Comparison of ENCODE assay signal across 26 cellular contexts in genomic region chr2:189249171-189249570, GRCh38.
A peak's percentile ranks its signal among the peaks of the same experiment; 100 is the strongest.
DNase-seq lines count a peak whose midpoint lies in the region; ATAC-seq and TF ChIP-seq lines count a peak whose summit lies in the region.
"Had no signal": no experiment of that assay in that cellular context is flagged by ENCODE, and none has a peak within 500 bp of the region (broad histone marks: within the 10 kb centered on the region; RNA-seq: fewer than 3 reads in every experiment).

No MANE protein-coding gene starts in this region.

- TF ChIP-seq CTCF in AG04450 (IDR thresholded peaks at IDR 0.05; ENCODE audit: low read depth, low read length) (no peak), HFFc6 (IDR thresholded peaks at IDR 0.05) (no peak), astrocyte of the cerebellum (IDR thresholded peaks at IDR 0.05; ENCODE audit: low read depth, low read length, missing control alignments) (no peak), fibroblast of pulmonary artery (IDR thresholded peaks at IDR 0.05; ENCODE audit: low read length, missing control alignments) (no peak), smooth muscle cell (IDR thresholded peaks at IDR 0.05; ENCODE audit: borderline replicate concordance, insufficient read depth, poor library complexity, severe bottlenecking) (no peak), osteocyte (IDR thresholded peaks at IDR 0.05) (no peak)

- H3K36me3 ChIP-seq in smooth muscle cell (ENCODE audit: low read depth): no peaks in the 10 kb centered on the region
- H3K36me3 ChIP-seq: BLaER1 treated with 17β-estradiol and CSF1 and Interleukin-3, amounts not matched to agents 10 nM and 100 nM; left ventricle myocardium inferior; right atrium auricular region; uterus had no signal

- peaks cover 9% of the 10 kb centered on the region for H3K36me3 Mint-ChIP-seq in HFFc6 (ENCODE audit: low read depth)
- H3K36me3 Mint-ChIP-seq in osteocyte (ENCODE audit: unreplicated experiment): peaks cover 2% of the 10 kb centered on the region
- H3K36me3 Mint-ChIP-seq: activated naive CD4-positive, alpha-beta T cell treated with anti-CD3 and anti-CD28 coated beads, Interleukin-2, amount 10 ng/mL, durations not matched to agents 7 days and 5 days; natural killer cell had no signal

- peaks cover 8% of the 10 kb centered on the region for H3K9me3 Mint-ChIP-seq in HFFc6
- peaks cover 13% of the 10 kb centered on the region for H3K9me3 Mint-ChIP-seq in osteocyte (ENCODE audit: unreplicated experiment)

- no peak overlapping the region for H3K9ac ChIP-seq in smooth muscle cell (ENCODE audit: low read depth)
- H3K9ac ChIP-seq: BLaER1 treated with 17β-estradiol and CSF1 and Interleukin-3, amounts not matched to agents 10 nM and 100 nM had no signal

- H3K27ac Mint-ChIP-seq in HFFc6 (no peak overlapping the region), osteocyte (ENCODE audit: unreplicated experiment) (no peak overlapping the region)
- H3K27ac Mint-ChIP-seq: activated naive CD4-positive, alpha-beta T cell treated with anti-CD3 and anti-CD28 coated beads, Interleukin-2, amount 10 ng/mL, durations not matched to agents 7 days and 5 days; activated T-helper 1 cell treated with anti-CD3 and anti-CD28 coated beads, Interleukin-12 subunit alpha, Interleukin-12 subunit beta, Interleukin-2, Interleukin-4 antibody, amounts not matched to agents 30 ng/mL and 10 ng/mL and 1 ng/mL, durations not matched to agents 14 hours and 24 hours and 36 hours; natural killer cell had no signal

- H3K27me3 ChIP-seq in AG04450 (ENCODE audit: control insufficient read depth, insufficient read depth, low read length) (no peaks in the 10 kb centered on the region), smooth muscle cell (ENCODE audit: low read depth) (no peaks in the 10 kb centered on the region)
- H3K27me3 ChIP-seq: BLaER1 treated with 17β-estradiol and CSF1 and Interleukin-3, amounts not matched to agents 10 nM and 100 nM; right atrium auricular region; testis; uterus had no signal

- H3K4me3 ChIP-seq in AG04450 (ENCODE audit: low read depth, low read length): no peak overlapping the region
- H3K4me3 ChIP-seq in astrocyte of the cerebellum (ENCODE audit: low read depth, low read length): no peak overlapping the region
- H3K4me3 ChIP-seq in fibroblast of pulmonary artery (replicated peaks; ENCODE audit: low read depth, low read length): no peak overlapping the region
- no peak overlapping the region for H3K4me3 ChIP-seq in smooth muscle cell
- H3K4me3 ChIP-seq: BLaER1 treated with 17β-estradiol and CSF1 and Interleukin-3, amounts not matched to agents 10 nM and 100 nM; left ventricle myocardium inferior; right atrium auricular region; testis; uterus had no signal

- H3K27me3 Mint-ChIP-seq in HFFc6 (ENCODE audit: insufficient read depth) (peaks cover 4% of the 10 kb centered on the region; the same call in 1 of the 2 replicates), osteocyte (ENCODE audit: unreplicated experiment) (no peaks in the 10 kb centered on the region)
- H3K27me3 Mint-ChIP-seq: activated naive CD4-positive, alpha-beta T cell treated with anti-CD3 and anti-CD28 coated beads, Interleukin-2, amount 10 ng/mL, durations not matched to agents 7 days and 5 days had no signal

- H3K4me2 ChIP-seq in smooth muscle cell: no peak overlapping the region
- H3K4me2 ChIP-seq: BLaER1 treated with 17β-estradiol and CSF1 and Interleukin-3, amounts not matched to agents 10 nM and 100 nM had no signal

- POLR2A ChIA-PET in AG04450 (lab: Yijun Ruan, JAX): no interaction called here

- no peaks in the 10 kb centered on the region for H3K79me2 ChIP-seq in smooth muscle cell (ENCODE audit: low read depth)

- in situ Hi-C loops in astrocyte of the cerebellum (cut with HindIII; ENCODE audit: low sequenced_read_pairs): loop anchor here (5.0 kb wide), 2 partner anchors 42 to 68 kb away; no protein-coding TSS in a partner anchor

- DNase-seq in AG04450 (ENCODE audit: low read depth, low spot score) (peak; percentile 54), HFFc6 (peak; percentile 62), astrocyte of the cerebellum (ENCODE audit: low read depth) (peak; percentile 65), fibroblast of pulmonary artery (ENCODE audit: low read depth) (peak; percentile 56), smooth muscle cell (lab: John Stamatoyannopoulos, UW; ENCODE audit: unreplicated experiment) (no peak), osteocyte (ENCODE audit: extremely low spot score, unreplicated experiment) (no peak)
- DNase-seq: activated naive CD4-positive, alpha-beta T cell treated with anti-CD3 and anti-CD28 coated beads, Interleukin-2, amount 10 ng/mL, durations not matched to agents 7 days and 5 days; COR-L47; effector CD4-positive, alpha-beta T cell; left ventricle myocardium inferior; midbrain; natural killer cell; NCI-H1417; NCI-H524; RPMI8226; stimulated activated CD4-positive, alpha-beta T cell treated with anti-CD3 and anti-CD28 coated beads, Interleukin-12 subunit alpha, Interleukin-12 subunit beta, amount 100 ng/mL, for 4 hours; stimulated activated CD4-positive, alpha-beta T cell treated with anti-CD3 and anti-CD28 coated beads, Interleukin-4, amount 100 ng/mL, for 4 hours; stimulated activated naive CD4-positive, alpha-beta T cell; T-helper 2 cell; testis; uterus had no signal

- CTCF ChIA-PET in AG04450 (lab: Charles Lee): no interaction called here

- H3F3A ChIP-seq in smooth muscle cell (ENCODE audit: low read depth): no peaks in the 10 kb centered on the region

- ATAC-seq in HG02588 (IDR thresholded peaks at IDR 0.05; ENCODE audit: unreplicated experiment) (no peak), HG02852 (IDR thresholded peaks at IDR 0.05; ENCODE audit: unreplicated experiment) (no peak)
- ATAC-seq: natural killer cell had no signal

- peaks cover 4% of the 10 kb centered on the region for H3K4me1 ChIP-seq in smooth muscle cell (ENCODE audit: low read depth)
- H3K4me1 ChIP-seq: testis, uterus had no signal

- H3K4me3 Mint-ChIP-seq in HFFc6 (no peak overlapping the region), osteocyte (ENCODE audit: unreplicated experiment) (no peak overlapping the region)
- H3K4me3 Mint-ChIP-seq: activated naive CD4-positive, alpha-beta T cell treated with anti-CD3 and anti-CD28 coated beads, Interleukin-2, amount 10 ng/mL, durations not matched to agents 7 days and 5 days; activated T-helper 1 cell treated with anti-CD3 and anti-CD28 coated beads, Interleukin-12 subunit alpha, Interleukin-12 subunit beta, Interleukin-2, Interleukin-4 antibody, amounts not matched to agents 30 ng/mL and 10 ng/mL and 1 ng/mL, durations not matched to agents 14 hours and 24 hours and 36 hours; natural killer cell had no signal

- H3K4me1 Mint-ChIP-seq in HFFc6 (ENCODE audit: low read depth) (peaks cover 36% of the 10 kb centered on the region), osteocyte (ENCODE audit: unreplicated experiment) (peaks cover 39% of the 10 kb centered on the region)
- H3K4me1 Mint-ChIP-seq: activated naive CD4-positive, alpha-beta T cell treated with anti-CD3 and anti-CD28 coated beads, Interleukin-2, amount 10 ng/mL, durations not matched to agents 7 days and 5 days; natural killer cell had no signal

- H3K9me3 ChIP-seq in AG04450 (ENCODE audit: control insufficient read depth, insufficient read depth, low read length) (no peaks in the 10 kb centered on the region), smooth muscle cell (replicated peaks; ENCODE audit: low read depth) (no peaks in the 10 kb centered on the region)
- H3K9me3 ChIP-seq: right atrium auricular region, testis, uterus had no signal

- H4K20me1 ChIP-seq in smooth muscle cell (ENCODE audit: low read depth): no peaks in the 10 kb centered on the region
- H4K20me1 ChIP-seq: BLaER1 treated with 17β-estradiol and CSF1 and Interleukin-3, amounts not matched to agents 10 nM and 100 nM had no signal

- H3K27ac ChIP-seq in AG04450 (ENCODE audit: low read depth, low read length): no peak overlapping the region
- H3K27ac ChIP-seq in smooth muscle cell (ENCODE audit: low read depth): no peak overlapping the region
- H3K27ac ChIP-seq: BLaER1 treated with 17β-estradiol and CSF1 and Interleukin-3, amounts not matched to agents 10 nM and 100 nM; right atrium auricular region; testis; uterus had no signal

- no peak overlapping the region for H2AFZ ChIP-seq in smooth muscle cell (ENCODE audit: low read depth)

Comparison
In these comparisons a context has a peak if more than half of its experiments do, and no peak if none do; other contexts are left out.
1. DNase-seq: peak in AG04450 (single experiment), HFFc6 (single experiment), astrocyte of the cerebellum (single experiment) and fibroblast of pulmonary artery (single experiment); none in smooth muscle cell (single experiment) and osteocyte (single experiment).